ENCODE assay signal across 8 cellular contexts in the genomic region with DNA sequence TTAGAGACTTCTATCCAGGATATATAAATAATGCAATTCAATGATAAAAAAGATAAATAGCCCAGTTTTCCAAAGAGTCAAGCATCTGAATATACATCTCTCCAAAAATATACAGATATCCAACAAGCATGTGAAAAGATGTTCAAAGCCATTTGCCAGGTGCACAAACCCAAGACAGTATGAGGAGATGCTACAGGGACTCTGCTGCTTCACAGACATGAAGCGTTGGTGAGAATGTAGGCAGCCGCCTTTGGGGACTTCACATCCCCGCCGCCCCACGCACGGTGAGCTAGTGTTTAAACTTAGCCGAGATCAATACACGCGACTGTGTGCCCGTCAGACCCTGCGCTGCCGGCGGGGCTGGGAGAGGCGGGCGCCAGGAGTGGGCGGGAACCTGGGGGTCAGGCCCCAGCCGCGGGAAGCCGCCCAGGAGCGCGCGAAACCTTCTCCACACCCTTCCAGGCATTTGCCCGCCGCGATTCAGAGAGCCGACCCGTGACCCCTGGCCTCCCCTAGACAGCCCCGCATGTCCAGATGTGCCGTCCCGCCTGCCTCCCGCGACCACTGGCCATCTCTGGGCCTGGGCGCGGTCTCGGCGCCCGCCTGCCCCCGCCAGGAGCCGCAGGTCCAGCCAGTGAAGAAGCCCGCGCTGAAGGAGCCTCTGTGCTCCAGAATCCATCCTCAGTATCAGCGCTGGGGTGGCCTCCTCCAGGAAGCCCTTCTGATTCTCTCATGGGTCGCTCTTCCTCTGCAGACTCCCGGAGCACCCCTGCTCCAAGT. TPM values are rescaled to one million over a fixed set of nuclear protein-coding genes. Genes with fewer than 3 reads are reported as not detected.
DNase-seq lines count a peak whose midpoint lies in the region; ATAC-seq and TF ChIP-seq lines count a peak whose summit lies in the region.

No MANE protein-coding gene starts in this region.

- H3K36me3 ChIP-seq in body of pancreas (replicated peaks in 1 of 2; ENCODE audit: insufficient read depth in 1 of 2, low read depth in 2 of 2) (no peaks in the 10 kb centered on the region), mesenchymal stem cell (ENCODE audit: control insufficient read depth in 1 of 2, insufficient read depth in 2 of 2, low read depth in 1 of 2, low read length in 2 of 2) (no peaks in the 10 kb centered on the region), upper lobe of right lung (no peaks in the 10 kb centered on the region)

- H3K79me1 ChIP-seq in mesenchymal stem cell (replicated peaks; ENCODE audit: low read length, poor library complexity, severe bottlenecking) = no peaks in the 10 kb centered on the region

- peak; percentile 49 for ATAC-seq in HG02642 (IDR thresholded peaks at IDR 0.05; ENCODE audit: poor library complexity, unreplicated experiment)
- ATAC-seq in body of pancreas = peak; percentile 26
- ATAC-seq in upper lobe of right lung = peak; percentile 49

- no peak overlapping the region for H4K8ac ChIP-seq in mesenchymal stem cell (ENCODE audit: low read length)

- H2AFZ ChIP-seq in mesenchymal stem cell (ENCODE audit: low read depth, low read length) = no peak overlapping the region

- H3K27ac ChIP-seq in body of pancreas (peak overlapping the region in 2 of 4 donors; percentile 38 to 44), mesenchymal stem cell (ENCODE audit: low read length, poor library complexity, severe bottlenecking) (no peak overlapping the region), upper lobe of right lung (peak overlapping the region; percentile 20)

- H3K4me3 ChIP-seq in body of pancreas = peak overlapping the region in 1 of 2 donors; percentile 18
- no peak overlapping the region for H3K4me3 ChIP-seq in mesenchymal stem cell (ENCODE audit: insufficient read depth in 1 of 2, low read depth in 1 of 2, low read length in 2 of 2)
- H3K4me3 ChIP-seq in upper lobe of right lung = peak overlapping the region; percentile 44

- no peak overlapping the region for H2BK15ac ChIP-seq in mesenchymal stem cell (ENCODE audit: low read depth, poor library complexity, severe bottlenecking)

- TF ChIP-seq POLR2A in body of pancreas (IDR thresholded peaks at IDR 0.05) = no peak

- no peak overlapping the region for H2AK5ac ChIP-seq in mesenchymal stem cell (ENCODE audit: low read length, severe bottlenecking)

- no peak for TF ChIP-seq CTCF in body of pancreas (IDR thresholded peaks at IDR 0.05)
- TF ChIP-seq CTCF in upper lobe of right lung (IDR thresholded peaks at IDR 0.05) = no peak

- DNase-seq in NCI-H2171 treated with DMSO at 0.1 percent for 48 hours (lab: John Stamatoyannopoulos, UW) (peak; percentile 26), NCI-H2171 (lab: John Stamatoyannopoulos, UW) (no peak), NCI-H82 treated with DMSO at 0.1 percent for 48 hours (lab: John Stamatoyannopoulos, UW; ENCODE audit: unreplicated experiment) (peak; percentile 14), body of pancreas (peak in 2 of 4 donors; percentile 23 to 50), mesenchymal stem cell (no peak), upper lobe of right lung (peak; percentile 78), hypothalamus (lab: John Stamatoyannopoulos, UW) (no peak)

- no peak overlapping the region for H2BK12ac ChIP-seq in mesenchymal stem cell (ENCODE audit: low read length in 2 of 2)

- no peak overlapping the region for H3K23ac ChIP-seq in mesenchymal stem cell (ENCODE audit: low read length in 2 of 2)

- WGBS in body of pancreas, 2 donors = 1 to 5% methylated on average over 4 to 42 of the region's 44 CpGs
- WGBS in mesenchymal stem cell = 3% methylated on average over 35 of the region's 44 CpGs

- H3K4me2 ChIP-seq in mesenchymal stem cell (ENCODE audit: low read length, poor library complexity, severe bottlenecking) = peak overlapping the region; percentile 71

- no peak overlapping the region for H2BK120ac ChIP-seq in mesenchymal stem cell (ENCODE audit: low read depth, low read length)

- no peak overlapping the region for H4K91ac ChIP-seq in mesenchymal stem cell (ENCODE audit: low read length)

- no peak overlapping the region for H2BK5ac ChIP-seq in mesenchymal stem cell (ENCODE audit: low read depth, low read length, poor library complexity, severe bottlenecking)

- intact Hi-C loops in body of pancreas (cut with DNase I) (no loop called here), upper lobe of right lung (cut with DNase I) (no loop called here)

- no peak overlapping the region for H3K18ac ChIP-seq in mesenchymal stem cell (ENCODE audit: low read depth in 1 of 2, low read length in 2 of 2)

- H3K9me3 ChIP-seq in body of pancreas = no peaks in the 10 kb centered on the region
- H3K9me3 ChIP-seq in mesenchymal stem cell (ENCODE audit: control insufficient read depth, low read length) = no peaks in the 10 kb centered on the region
- no peaks in the 10 kb centered on the region for H3K9me3 ChIP-seq in upper lobe of right lung

- H3K4ac ChIP-seq in mesenchymal stem cell (ENCODE audit: low read depth in 1 of 2, low read length in 2 of 2) = no peak overlapping the region

- H3K9ac ChIP-seq in mesenchymal stem cell (ENCODE audit: low read length) = no peak overlapping the region

- H3K14ac ChIP-seq in mesenchymal stem cell (ENCODE audit: low read length in 2 of 2) = no peak overlapping the region

- H3K4me1 ChIP-seq in body of pancreas (peaks cover 28% of the 10 kb centered on the region), mesenchymal stem cell (ENCODE audit: control insufficient read depth, insufficient read depth, low read depth, low read length) (peaks cover 20% of the 10 kb centered on the region), upper lobe of right lung (peaks cover 11% of the 10 kb centered on the region)

- H3K27me3 ChIP-seq in body of pancreas = no peaks in the 10 kb centered on the region
- H3K27me3 ChIP-seq in mesenchymal stem cell (ENCODE audit: control insufficient read depth in 1 of 2, insufficient read depth in 1 of 2, low read length in 2 of 2) = peaks cover 43 to 71% of the 10 kb centered on the region in 2 experiments
- H3K27me3 ChIP-seq in upper lobe of right lung = peaks cover 16% of the 10 kb centered on the region

RNA-seq across cellular contexts. Expression of a gene that starts 0.8 kb away (rescaled TPM):
- 10 to 100 TPM; 42.5 to 63.0 TPM for total RNA-seq in body of pancreas
- not detected for polyA plus RNA-seq in mesenchymal stem cell (2013, experiment 1 of 2)
- not detected for polyA plus RNA-seq in mesenchymal stem cell (2013, experiment 2 of 2)
- 128 TPM for total RNA-seq in upper lobe of right lung

RNA-seq across cellular contexts. Expression of a gene that starts 57.8 kb away (rescaled TPM):
- total RNA-seq in body of pancreas (not detected), upper lobe of right lung (not detected)
- not detected for polyA plus RNA-seq in mesenchymal stem cell (2013, experiment 1 of 2)
- not detected for polyA plus RNA-seq in mesenchymal stem cell (2013, experiment 2 of 2)

Comparison
In these comparisons a context has a peak if more than half of its experiments do, and no peak if none do; other contexts are left out.
1. DNase-seq: peak in NCI-H2171 treated with DMSO at 0.1 percent for 48 hours (single experiment), NCI-H82 treated with DMSO at 0.1 percent for 48 hours (single experiment) and upper lobe of right lung (single experiment); none in NCI-H2171 (single experiment), mesenchymal stem cell (single experiment) and hypothalamus (0 of 51).
2. Peak in every context shown above with its lines, with median percentiles within 50 percentile points of each other: ATAC-seq.